1 cellular context compared by ENCODE assay signal in the genomic region with DNA sequence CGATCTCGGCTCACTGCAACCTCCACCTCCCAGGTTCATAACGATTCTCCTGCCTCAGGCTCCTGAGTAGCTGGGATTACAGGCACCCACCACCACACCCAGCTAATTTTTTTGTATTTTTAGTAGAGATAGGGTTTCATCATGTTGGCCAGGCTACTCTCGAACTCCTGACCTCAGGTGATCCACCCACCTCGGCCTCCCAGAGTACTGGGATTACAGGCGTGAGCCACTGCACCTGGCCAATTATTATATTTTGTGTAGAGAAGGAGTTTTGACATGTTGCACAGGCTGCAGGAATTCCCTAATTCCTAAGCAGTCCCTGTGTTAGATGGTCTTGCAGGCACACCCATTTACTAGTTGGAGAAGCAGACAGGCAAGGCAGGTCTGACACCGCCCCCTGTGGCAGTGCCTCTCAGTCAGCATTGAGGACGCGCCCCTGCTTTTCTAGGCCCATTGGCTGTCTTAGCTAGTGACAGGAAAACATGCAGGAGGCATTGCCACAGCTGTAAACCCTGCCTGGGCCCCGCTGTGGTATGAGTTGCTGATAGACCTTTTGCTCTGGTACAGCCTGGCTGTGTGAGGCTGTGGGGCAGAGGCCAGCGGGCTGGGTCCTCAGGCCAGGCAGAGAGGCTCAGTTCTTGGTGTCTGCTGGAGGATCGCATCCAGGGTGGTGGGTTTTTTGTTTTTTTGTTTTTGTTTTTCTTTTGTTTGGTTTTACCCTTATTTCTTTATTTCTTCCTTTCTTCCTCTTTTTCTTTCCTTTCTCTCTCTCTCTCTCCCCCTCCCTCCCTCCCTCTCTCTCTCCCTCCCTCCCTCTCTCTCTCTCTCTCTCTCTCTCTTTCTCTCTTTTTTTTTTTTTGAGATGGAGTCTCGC.
A peak's percentile ranks its signal among the peaks of the same experiment; 100 is the strongest.
TF ChIP-seq lines count a peak whose summit lies in the region.
"Not testable (repeated sequence)": the region's sequence is repeated elsewhere in the genome, so short reads cannot be mapped to it uniquely, and the experiment has no call there.

No MANE protein-coding gene starts in this region.

TF ChIP-seq in HepG2, 621 proteins besides CTCF, POLR2A, EP300 and RAD21 (continued from another document and continues in another):
- peak; percentile 38; the same call in 1 of the 2 replicates for TF ChIP-seq NFKB2 (CRISPR knock-in tag; IDR thresholded peaks at IDR 0.05; ENCODE audit: borderline replicate concordance)
- TF ChIP-seq, protein P1, sequence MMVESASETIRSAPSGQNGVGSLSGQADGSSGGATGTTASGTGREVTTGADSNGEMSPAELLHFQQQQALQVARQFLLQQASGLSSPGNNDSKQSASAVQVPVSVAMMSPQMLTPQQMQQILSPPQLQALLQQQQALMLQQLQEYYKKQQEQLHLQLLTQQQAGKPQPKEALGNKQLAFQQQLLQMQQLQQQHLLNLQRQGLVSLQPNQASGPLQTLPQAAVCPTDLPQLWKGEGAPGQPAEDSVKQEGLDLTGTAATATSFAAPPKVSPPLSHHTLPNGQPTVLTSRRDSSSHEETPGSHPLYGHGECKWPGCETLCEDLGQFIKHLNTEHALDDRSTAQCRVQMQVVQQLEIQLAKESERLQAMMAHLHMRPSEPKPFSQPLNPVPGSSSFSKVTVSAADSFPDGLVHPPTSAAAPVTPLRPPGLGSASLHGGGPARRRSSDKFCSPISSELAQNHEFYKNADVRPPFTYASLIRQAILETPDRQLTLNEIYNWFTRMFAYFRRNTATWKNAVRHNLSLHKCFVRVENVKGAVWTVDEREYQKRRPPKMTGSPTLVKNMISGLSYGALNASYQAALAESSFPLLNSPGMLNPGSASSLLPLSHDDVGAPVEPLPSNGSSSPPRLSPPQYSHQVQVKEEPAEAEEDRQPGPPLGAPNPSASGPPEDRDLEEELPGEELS (CRISPR knock-in tag; IDR thresholded peaks at IDR 0.05) = peak; percentile 42; the same call in 1 of the 2 replicates
- peak; percentile 69; the same call in 1 of the 2 replicates for TF ChIP-seq MEIS1 (CRISPR knock-in tag; IDR thresholded peaks at IDR 0.05; ENCODE audit: borderline replicate concordance)
- TF ChIP-seq PITX1 (CRISPR knock-in tag; IDR thresholded peaks at IDR 0.05) = 0 out of 2 replicates have a peak, but pooled peaks have one; percentile 18
- peak; percentile 71 for TF ChIP-seq MED1 (CRISPR knock-in tag; IDR thresholded peaks at IDR 0.05)
- TF ChIP-seq, protein P2, sequence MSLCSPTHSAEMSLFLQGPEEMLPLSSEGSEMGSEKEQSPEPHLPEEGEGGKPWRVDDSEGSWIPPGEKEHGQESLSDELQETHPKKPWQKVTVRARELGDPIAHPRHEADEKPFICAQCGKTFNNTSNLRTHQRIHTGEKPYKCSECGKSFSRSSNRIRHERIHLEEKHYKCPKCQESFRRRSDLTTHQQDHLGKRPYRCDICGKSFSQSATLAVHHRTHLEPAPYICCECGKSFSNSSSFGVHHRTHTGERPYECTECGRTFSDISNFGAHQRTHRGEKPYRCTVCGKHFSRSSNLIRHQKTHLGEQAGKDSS (CRISPR knock-in tag; IDR thresholded peaks at IDR 0.05; ENCODE audit: borderline replicate concordance, low read depth) = peak; percentile 60; the same call in 1 of the 2 replicates
- peak; percentile 95; the same call in 2 of the 3 replicates for TF ChIP-seq MXI1 (IDR thresholded peaks at IDR 0.05; ENCODE audit: borderline replicate concordance, low read depth, low read length)
- TF ChIP-seq ZSCAN21 (CRISPR knock-in tag; IDR thresholded peaks at IDR 0.05; ENCODE audit: borderline replicate concordance) = peak; percentile 51; the same call in 1 of the 2 replicates
- not testable (repeated sequence) for TF ChIP-seq SP1 (IDR thresholded peaks at IDR 0.05); SOX13 (IDR thresholded peaks at IDR 0.05); GABPA (IDR thresholded peaks at IDR 0.05; ENCODE audit: low read depth, low read length); SOX6 (IDR thresholded peaks at IDR 0.05)
- peak; percentile 37; the same call in 1 of the 2 replicates for TF ChIP-seq SP1 (CRISPR knock-in tag; IDR thresholded peaks at IDR 0.05)
- TF ChIP-seq, protein P3, sequence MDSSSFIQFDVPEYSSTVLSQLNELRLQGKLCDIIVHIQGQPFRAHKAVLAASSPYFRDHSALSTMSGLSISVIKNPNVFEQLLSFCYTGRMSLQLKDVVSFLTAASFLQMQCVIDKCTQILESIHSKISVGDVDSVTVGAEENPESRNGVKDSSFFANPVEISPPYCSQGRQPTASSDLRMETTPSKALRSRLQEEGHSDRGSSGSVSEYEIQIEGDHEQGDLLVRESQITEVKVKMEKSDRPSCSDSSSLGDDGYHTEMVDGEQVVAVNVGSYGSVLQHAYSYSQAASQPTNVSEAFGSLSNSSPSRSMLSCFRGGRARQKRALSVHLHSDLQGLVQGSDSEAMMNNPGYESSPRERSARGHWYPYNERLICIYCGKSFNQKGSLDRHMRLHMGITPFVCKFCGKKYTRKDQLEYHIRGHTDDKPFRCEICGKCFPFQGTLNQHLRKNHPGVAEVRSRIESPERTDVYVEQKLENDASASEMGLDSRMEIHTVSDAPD (CRISPR knock-in tag; IDR thresholded peaks at IDR 0.05) = peak; percentile 33; the same call in 1 of the 2 replicates
- TF ChIP-seq, protein P4, sequence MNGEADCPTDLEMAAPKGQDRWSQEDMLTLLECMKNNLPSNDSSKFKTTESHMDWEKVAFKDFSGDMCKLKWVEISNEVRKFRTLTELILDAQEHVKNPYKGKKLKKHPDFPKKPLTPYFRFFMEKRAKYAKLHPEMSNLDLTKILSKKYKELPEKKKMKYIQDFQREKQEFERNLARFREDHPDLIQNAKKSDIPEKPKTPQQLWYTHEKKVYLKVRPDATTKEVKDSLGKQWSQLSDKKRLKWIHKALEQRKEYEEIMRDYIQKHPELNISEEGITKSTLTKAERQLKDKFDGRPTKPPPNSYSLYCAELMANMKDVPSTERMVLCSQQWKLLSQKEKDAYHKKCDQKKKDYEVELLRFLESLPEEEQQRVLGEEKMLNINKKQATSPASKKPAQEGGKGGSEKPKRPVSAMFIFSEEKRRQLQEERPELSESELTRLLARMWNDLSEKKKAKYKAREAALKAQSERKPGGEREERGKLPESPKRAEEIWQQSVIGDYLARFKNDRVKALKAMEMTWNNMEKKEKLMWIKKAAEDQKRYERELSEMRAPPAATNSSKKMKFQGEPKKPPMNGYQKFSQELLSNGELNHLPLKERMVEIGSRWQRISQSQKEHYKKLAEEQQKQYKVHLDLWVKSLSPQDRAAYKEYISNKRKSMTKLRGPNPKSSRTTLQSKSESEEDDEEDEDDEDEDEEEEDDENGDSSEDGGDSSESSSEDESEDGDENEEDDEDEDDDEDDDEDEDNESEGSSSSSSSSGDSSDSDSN (CRISPR knock-in tag; IDR thresholded peaks at IDR 0.05) = peak; percentile 35; the same call in 1 of the 2 replicates
- peak; percentile 69 for TF ChIP-seq FOXA3 (CRISPR knock-in tag; IDR thresholded peaks at IDR 0.05)
- TF ChIP-seq KDM2A (CRISPR knock-in tag; IDR thresholded peaks at IDR 0.05; ENCODE audit: borderline replicate concordance, low read depth) = peak; percentile 50; the same call in 1 of the 2 replicates
- peak; percentile 86 for TF ChIP-seq ZFX (CRISPR knock-in tag; IDR thresholded peaks at IDR 0.05; ENCODE audit: low read depth)
- TF ChIP-seq, protein P5, sequence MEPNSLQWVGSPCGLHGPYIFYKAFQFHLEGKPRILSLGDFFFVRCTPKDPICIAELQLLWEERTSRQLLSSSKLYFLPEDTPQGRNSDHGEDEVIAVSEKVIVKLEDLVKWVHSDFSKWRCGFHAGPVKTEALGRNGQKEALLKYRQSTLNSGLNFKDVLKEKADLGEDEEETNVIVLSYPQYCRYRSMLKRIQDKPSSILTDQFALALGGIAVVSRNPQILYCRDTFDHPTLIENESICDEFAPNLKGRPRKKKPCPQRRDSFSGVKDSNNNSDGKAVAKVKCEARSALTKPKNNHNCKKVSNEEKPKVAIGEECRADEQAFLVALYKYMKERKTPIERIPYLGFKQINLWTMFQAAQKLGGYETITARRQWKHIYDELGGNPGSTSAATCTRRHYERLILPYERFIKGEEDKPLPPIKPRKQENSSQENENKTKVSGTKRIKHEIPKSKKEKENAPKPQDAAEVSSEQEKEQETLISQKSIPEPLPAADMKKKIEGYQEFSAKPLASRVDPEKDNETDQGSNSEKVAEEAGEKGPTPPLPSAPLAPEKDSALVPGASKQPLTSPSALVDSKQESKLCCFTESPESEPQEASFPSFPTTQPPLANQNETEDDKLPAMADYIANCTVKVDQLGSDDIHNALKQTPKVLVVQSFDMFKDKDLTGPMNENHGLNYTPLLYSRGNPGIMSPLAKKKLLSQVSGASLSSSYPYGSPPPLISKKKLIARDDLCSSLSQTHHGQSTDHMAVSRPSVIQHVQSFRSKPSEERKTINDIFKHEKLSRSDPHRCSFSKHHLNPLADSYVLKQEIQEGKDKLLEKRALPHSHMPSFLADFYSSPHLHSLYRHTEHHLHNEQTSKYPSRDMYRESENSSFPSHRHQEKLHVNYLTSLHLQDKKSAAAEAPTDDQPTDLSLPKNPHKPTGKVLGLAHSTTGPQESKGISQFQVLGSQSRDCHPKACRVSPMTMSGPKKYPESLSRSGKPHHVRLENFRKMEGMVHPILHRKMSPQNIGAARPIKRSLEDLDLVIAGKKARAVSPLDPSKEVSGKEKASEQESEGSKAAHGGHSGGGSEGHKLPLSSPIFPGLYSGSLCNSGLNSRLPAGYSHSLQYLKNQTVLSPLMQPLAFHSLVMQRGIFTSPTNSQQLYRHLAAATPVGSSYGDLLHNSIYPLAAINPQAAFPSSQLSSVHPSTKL (CRISPR knock-in tag; IDR thresholded peaks at IDR 0.05) = peak; percentile 51; the same call in 1 of the 2 replicates
- peak; percentile 38 for TF ChIP-seq FOSL2 (CRISPR knock-in tag; IDR thresholded peaks at IDR 0.05)
- peak in 1 of 2 experiments; percentile 31; a peak in 1 of 4 replicates for TF ChIP-seq SOX13 (CRISPR knock-in tag; conservative IDR thresholded peaks at IDR 0.05 in 1 of 2, IDR thresholded peaks at IDR 0.05 in 1 of 2)
- TF ChIP-seq SALL1 (CRISPR knock-in tag; IDR thresholded peaks at IDR 0.05) = peak; percentile 77; the same call in 1 of the 2 replicates
- peak; percentile 86 for TF ChIP-seq ZFP1 (CRISPR knock-in tag; IDR thresholded peaks at IDR 0.05)
- TF ChIP-seq TEAD3 (CRISPR knock-in tag; optimal IDR thresholded peaks at IDR 0.05; ENCODE audit: borderline replicate concordance) = peak; percentile 92
- TF ChIP-seq ZMYM2 (CRISPR knock-in tag; IDR thresholded peaks at IDR 0.05) = 0 out of 2 replicates have a peak, but pooled peaks have one; percentile 32
- TF ChIP-seq, protein P6, sequence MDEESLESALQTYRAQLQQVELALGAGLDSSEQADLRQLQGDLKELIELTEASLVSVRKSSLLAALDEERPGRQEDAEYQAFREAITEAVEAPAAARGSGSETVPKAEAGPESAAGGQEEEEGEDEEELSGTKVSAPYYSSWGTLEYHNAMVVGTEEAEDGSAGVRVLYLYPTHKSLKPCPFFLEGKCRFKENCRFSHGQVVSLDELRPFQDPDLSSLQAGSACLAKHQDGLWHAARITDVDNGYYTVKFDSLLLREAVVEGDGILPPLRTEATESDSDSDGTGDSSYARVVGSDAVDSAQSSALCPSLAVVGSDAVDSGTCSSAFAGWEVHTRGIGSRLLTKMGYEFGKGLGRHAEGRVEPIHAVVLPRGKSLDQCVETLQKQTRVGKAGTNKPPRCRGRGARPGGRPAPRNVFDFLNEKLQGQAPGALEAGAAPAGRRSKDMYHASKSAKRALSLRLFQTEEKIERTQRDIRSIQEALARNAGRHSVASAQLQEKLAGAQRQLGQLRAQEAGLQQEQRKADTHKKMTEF (CRISPR knock-in tag; IDR thresholded peaks at IDR 0.05) = peak; percentile 40; the same call in 1 of the 2 replicates
- TF ChIP-seq, protein P7, sequence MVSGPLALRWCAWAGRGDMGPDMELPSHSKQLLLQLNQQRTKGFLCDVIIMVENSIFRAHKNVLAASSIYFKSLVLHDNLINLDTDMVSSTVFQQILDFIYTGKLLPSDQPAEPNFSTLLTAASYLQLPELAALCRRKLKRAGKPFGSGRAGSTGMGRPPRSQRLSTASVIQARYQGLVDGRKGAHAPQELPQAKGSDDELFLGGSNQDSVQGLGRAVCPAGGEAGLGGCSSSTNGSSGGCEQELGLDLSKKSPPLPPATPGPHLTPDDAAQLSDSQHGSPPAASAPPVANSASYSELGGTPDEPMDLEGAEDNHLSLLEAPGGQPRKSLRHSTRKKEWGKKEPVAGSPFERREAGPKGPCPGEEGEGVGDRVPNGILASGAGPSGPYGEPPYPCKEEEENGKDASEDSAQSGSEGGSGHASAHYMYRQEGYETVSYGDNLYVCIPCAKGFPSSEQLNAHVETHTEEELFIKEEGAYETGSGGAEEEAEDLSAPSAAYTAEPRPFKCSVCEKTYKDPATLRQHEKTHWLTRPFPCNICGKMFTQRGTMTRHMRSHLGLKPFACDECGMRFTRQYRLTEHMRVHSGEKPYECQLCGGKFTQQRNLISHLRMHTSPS (CRISPR knock-in tag; IDR thresholded peaks at IDR 0.05; ENCODE audit: low read depth) = peak; percentile 67; the same call in 1 of the 2 replicates
- peak; percentile 80 for TF ChIP-seq FOXO1 (CRISPR knock-in tag; IDR thresholded peaks at IDR 0.05)
- TF ChIP-seq, protein P8, sequence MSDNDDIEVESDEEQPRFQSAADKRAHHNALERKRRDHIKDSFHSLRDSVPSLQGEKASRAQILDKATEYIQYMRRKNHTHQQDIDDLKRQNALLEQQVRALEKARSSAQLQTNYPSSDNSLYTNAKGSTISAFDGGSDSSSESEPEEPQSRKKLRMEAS (IDR thresholded peaks at IDR 0.05) = peak; percentile 82
- TF ChIP-seq RBM39 (IDR thresholded peaks at IDR 0.05; ENCODE audit: low read depth, low read length, poor library complexity, severe bottlenecking) = peak; percentile 76
- peak in 1 of 2 experiments; percentile 33; a peak in 1 of 4 replicates for TF ChIP-seq KLF16 (CRISPR knock-in tag; IDR thresholded peaks at IDR 0.05)
- TF ChIP-seq HOXA3 (CRISPR knock-in tag; IDR thresholded peaks at IDR 0.05) = peak; percentile 41; the same call in 1 of the 2 replicates
- TF ChIP-seq ZNF629 (CRISPR knock-in tag; conservative IDR thresholded peaks at IDR 0.05) = peak; percentile 68
- TF ChIP-seq MAFF (IDR thresholded peaks at IDR 0.05; ENCODE audit: low read depth, low read length) = 0 out of 2 replicates have a peak, but pooled peaks have one; percentile 1
- peak; percentile 9; the same call in 1 of the 2 replicates for TF ChIP-seq GABPA (CRISPR knock-in tag; IDR thresholded peaks at IDR 0.05; ENCODE audit: low read depth)
- TF ChIP-seq, protein P9, sequence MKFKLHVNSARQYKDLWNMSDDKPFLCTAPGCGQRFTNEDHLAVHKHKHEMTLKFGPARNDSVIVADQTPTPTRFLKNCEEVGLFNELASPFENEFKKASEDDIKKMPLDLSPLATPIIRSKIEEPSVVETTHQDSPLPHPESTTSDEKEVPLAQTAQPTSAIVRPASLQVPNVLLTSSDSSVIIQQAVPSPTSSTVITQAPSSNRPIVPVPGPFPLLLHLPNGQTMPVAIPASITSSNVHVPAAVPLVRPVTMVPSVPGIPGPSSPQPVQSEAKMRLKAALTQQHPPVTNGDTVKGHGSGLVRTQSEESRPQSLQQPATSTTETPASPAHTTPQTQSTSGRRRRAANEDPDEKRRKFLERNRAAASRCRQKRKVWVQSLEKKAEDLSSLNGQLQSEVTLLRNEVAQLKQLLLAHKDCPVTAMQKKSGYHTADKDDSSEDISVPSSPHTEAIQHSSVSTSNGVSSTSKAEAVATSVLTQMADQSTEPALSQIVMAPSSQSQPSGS (CRISPR knock-in tag; IDR thresholded peaks at IDR 0.05) = peak; percentile 28; the same call in 1 of the 2 replicates
- TF ChIP-seq GATAD2A (CRISPR knock-in tag; IDR thresholded peaks at IDR 0.05) = peak; percentile 47
- peak; percentile 64; the same call in 1 of the 2 replicates for TF ChIP-seq IRF2 (CRISPR knock-in tag; IDR thresholded peaks at IDR 0.05)
- peak; percentile 54; the same call in 1 of the 2 replicates for TF ChIP-seq RXRA (CRISPR knock-in tag; IDR thresholded peaks at IDR 0.05)
- TF ChIP-seq RARA (CRISPR knock-in tag; IDR thresholded peaks at IDR 0.05) = peak; percentile 63
- TF ChIP-seq SOX6 (CRISPR knock-in tag; IDR thresholded peaks at IDR 0.05) = peak; percentile 37; the same call in 1 of the 2 replicates
- TF ChIP-seq MXD4 (CRISPR knock-in tag; IDR thresholded peaks at IDR 0.05) = peak; percentile 90
- TF ChIP-seq CEBPB (IDR thresholded peaks at IDR 0.05; ENCODE audit: borderline replicate concordance, low read depth, low read length) = peak; percentile 51; the same call in 1 of the 2 replicates
